Comparison of ENCODE assay signal across 25 cellular contexts in genomic region chr6:147260091-147260490, GRCh38.
"Had no signal": no experiment of that assay in that cellular context is flagged by ENCODE, and none has a peak within 500 bp of the region (broad histone marks: within the 10 kb centered on the region; RNA-seq: fewer than 3 reads in every experiment).

No MANE protein-coding gene starts in this region.

- H3K4me3 ChIP-seq: adrenal gland, SJCRH30 had no signal

- DNase-seq: activated CD4-positive, alpha-beta memory T cell treated with anti-CD3 and anti-CD28 coated beads, Interleukin-2, amount 10 ng/mL, durations not matched to agents 7 days and 5 days; activated CD4-positive, alpha-beta T cell treated with anti-CD3 and anti-CD28 coated beads for 36 hours; activated CD4-positive, alpha-beta T cell treated with anti-CD3 and anti-CD28 coated beads, Interleukin-2, amount 50 U/mL, for 1 hour; activated gamma-delta T cell treated with Interleukin-2 at 50 U/mL for 16 hours; activated naive CD4-positive, alpha-beta T cell treated with anti-CD3 and anti-CD28 coated beads, Interleukin-2, amount 50 U/mL, for 16 hours; activated naive CD8-positive, alpha-beta T cell treated with anti-CD3 and anti-CD28 coated beads, Interleukin-2, amount 10 ng/mL, durations not matched to agents 7 days and 5 days; activated T-cell treated with anti-CD3 and anti-CD28 coated beads, Interleukin-2, amount 50 U/mL, for 72 hours; adrenal gland; aorta; IMR-90; KG1; NCI-H1105; NCI-H1436; NCI-H187; NCI-H2081 treated with DMSO at 0.1 percent for 48 hours; NCI-H2171 treated with DMSO at 0.1 percent for 48 hours; NCI-H345; NCI-H510A; NCI-H526 treated with DMSO at 0.1 percent for 48 hours; NCI-H82; Right ventricle myocardium superior; SJCRH30; SK-N-SH; T-helper 1 cell; WERI-Rb-1 had no signal

- H3K9ac ChIP-seq: SK-N-SH had no signal

- H3K27ac ChIP-seq: adrenal gland, SJCRH30, WERI-Rb-1 had no signal

- H3K4me2 ChIP-seq: SK-N-SH had no signal

- H3K4me1 ChIP-seq: adrenal gland, SJCRH30 had no signal

- H3K9me3 ChIP-seq: adrenal gland, SJCRH30, SK-N-SH had no signal

- H3K27me3 ChIP-seq: adrenal gland, SJCRH30 had no signal
